In the genomic region with DNA sequence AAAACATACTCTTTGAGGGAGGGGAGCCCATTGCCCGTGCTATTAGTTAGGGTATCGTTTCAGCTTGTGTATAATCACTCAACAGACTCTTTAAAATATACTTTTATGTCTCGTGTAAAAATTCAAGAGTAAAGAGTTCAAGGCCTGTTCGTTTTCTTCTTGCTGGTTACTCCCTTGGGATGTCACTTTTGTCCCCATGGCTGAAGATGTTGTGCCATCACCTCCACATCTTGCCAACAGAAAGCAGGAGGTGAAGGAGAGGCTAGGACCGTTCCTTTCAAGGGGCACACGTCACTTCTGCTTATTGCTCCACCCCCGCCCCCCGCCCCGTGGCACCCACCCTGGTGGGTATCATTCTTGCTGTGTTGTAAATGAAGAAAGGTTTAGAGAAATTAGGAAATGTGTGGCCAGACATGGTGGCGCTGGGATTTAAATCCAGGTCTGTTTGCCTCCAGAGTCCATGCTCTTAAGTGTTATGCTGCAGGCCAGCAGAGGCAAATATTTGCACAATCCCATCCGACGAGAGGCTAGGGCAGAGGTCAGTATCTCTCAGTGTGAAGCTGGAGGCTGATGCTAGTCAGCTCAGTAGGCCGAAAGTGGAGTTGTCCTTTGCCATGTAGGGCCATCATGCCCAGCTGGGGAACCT, we compare ENCODE assay signal across 1 cellular context.
TF ChIP-seq lines count a peak whose summit lies in the region.

No MANE protein-coding gene starts in this region.

TF ChIP-seq in HepG2, 621 proteins besides CTCF, POLR2A, EP300 and RAD21 (continued from another document):
- TF ChIP-seq ZNF335 (CRISPR knock-in tag; IDR thresholded peaks at IDR 0.05) (no peak), RARA (CRISPR knock-in tag; IDR thresholded peaks at IDR 0.05) (peak; percentile 89), SIN3A (IDR thresholded peaks at IDR 0.05; ENCODE audit: borderline replicate concordance, low read depth, low read length) (no peak), CBX1 (IDR thresholded peaks at IDR 0.05; ENCODE audit: low read depth) (no peak), ZBTB1 (CRISPR knock-in tag; IDR thresholded peaks at IDR 0.05; ENCODE audit: borderline replicate concordance) (no peak), ZNF362 (CRISPR knock-in tag; IDR thresholded peaks at IDR 0.05; ENCODE audit: borderline replicate concordance) (0 out of 2 replicates have a peak, but pooled peaks have one; percentile 25), ZNF792 (CRISPR knock-in tag; IDR thresholded peaks at IDR 0.05) (peak; percentile 67; the same call in 1 of the 2 replicates), MTA1 (CRISPR knock-in tag; IDR thresholded peaks at IDR 0.05; ENCODE audit: borderline replicate concordance) (peak; percentile 52; the same call in 1 of the 2 replicates), ZSCAN29 (CRISPR knock-in tag; conservative IDR thresholded peaks at IDR 0.05) (no peak), ZNF34 (CRISPR knock-in tag; IDR thresholded peaks at IDR 0.05; ENCODE audit: borderline replicate concordance) (no peak), ZNF749 (CRISPR knock-in tag; IDR thresholded peaks at IDR 0.05; ENCODE audit: borderline replicate concordance) (no peak), ZNF503 (CRISPR knock-in tag; IDR thresholded peaks at IDR 0.05) (no peak), ZNF557 (CRISPR knock-in tag; IDR thresholded peaks at IDR 0.05) (0 out of 2 replicates have a peak, but pooled peaks have one; percentile 72), NAIF1 (CRISPR knock-in tag; IDR thresholded peaks at IDR 0.05; ENCODE audit: borderline replicate concordance) (no peak), KDM6A (CRISPR knock-in tag; IDR thresholded peaks at IDR 0.05; ENCODE audit: low read depth) (peak; percentile 82), ZNF839 (CRISPR knock-in tag; IDR thresholded peaks at IDR 0.05; ENCODE audit: borderline replicate concordance) (no peak), ZEB1 (IDR thresholded peaks at IDR 0.05; ENCODE audit: insufficient replicate concordance, low read depth) (peak; percentile 25), ZNF317 (CRISPR knock-in tag; IDR thresholded peaks at IDR 0.05) (peak; percentile 20; the same call in 1 of the 2 replicates), TOE1 (CRISPR knock-in tag; IDR thresholded peaks at IDR 0.05) (no peak), ZNF281 (CRISPR knock-in tag; IDR thresholded peaks at IDR 0.05; ENCODE audit: borderline replicate concordance) (no peak), ZFP91 (CRISPR knock-in tag; IDR thresholded peaks at IDR 0.05; ENCODE audit: borderline replicate concordance) (no peak)
- TF ChIP-seq, protein P1, sequence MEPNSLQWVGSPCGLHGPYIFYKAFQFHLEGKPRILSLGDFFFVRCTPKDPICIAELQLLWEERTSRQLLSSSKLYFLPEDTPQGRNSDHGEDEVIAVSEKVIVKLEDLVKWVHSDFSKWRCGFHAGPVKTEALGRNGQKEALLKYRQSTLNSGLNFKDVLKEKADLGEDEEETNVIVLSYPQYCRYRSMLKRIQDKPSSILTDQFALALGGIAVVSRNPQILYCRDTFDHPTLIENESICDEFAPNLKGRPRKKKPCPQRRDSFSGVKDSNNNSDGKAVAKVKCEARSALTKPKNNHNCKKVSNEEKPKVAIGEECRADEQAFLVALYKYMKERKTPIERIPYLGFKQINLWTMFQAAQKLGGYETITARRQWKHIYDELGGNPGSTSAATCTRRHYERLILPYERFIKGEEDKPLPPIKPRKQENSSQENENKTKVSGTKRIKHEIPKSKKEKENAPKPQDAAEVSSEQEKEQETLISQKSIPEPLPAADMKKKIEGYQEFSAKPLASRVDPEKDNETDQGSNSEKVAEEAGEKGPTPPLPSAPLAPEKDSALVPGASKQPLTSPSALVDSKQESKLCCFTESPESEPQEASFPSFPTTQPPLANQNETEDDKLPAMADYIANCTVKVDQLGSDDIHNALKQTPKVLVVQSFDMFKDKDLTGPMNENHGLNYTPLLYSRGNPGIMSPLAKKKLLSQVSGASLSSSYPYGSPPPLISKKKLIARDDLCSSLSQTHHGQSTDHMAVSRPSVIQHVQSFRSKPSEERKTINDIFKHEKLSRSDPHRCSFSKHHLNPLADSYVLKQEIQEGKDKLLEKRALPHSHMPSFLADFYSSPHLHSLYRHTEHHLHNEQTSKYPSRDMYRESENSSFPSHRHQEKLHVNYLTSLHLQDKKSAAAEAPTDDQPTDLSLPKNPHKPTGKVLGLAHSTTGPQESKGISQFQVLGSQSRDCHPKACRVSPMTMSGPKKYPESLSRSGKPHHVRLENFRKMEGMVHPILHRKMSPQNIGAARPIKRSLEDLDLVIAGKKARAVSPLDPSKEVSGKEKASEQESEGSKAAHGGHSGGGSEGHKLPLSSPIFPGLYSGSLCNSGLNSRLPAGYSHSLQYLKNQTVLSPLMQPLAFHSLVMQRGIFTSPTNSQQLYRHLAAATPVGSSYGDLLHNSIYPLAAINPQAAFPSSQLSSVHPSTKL (CRISPR knock-in tag; IDR thresholded peaks at IDR 0.05), result peak; percentile 89
- TF ChIP-seq, protein P2, sequence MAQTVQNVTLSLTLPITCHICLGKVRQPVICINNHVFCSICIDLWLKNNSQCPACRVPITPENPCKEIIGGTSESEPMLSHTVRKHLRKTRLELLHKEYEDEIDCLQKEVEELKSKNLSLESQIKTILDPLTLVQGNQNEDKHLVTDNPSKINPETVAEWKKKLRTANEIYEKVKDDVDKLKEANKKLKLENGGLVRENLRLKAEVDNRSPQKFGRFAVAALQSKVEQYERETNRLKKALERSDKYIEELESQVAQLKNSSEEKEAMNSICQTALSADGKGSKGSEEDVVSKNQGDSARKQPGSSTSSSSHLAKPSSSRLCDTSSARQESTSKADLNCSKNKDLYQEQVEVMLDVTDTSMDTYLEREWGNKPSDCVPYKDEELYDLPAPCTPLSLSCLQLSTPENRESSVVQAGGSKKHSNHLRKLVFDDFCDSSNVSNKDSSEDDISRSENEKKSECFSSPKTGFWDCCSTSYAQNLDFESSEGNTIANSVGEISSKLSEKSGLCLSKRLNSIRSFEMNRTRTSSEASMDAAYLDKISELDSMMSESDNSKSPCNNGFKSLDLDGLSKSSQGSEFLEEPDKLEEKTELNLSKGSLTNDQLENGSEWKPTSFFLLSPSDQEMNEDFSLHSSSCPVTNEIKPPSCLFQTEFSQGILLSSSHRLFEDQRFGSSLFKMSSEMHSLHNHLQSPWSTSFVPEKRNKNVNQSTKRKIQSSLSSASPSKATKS (CRISPR knock-in tag; IDR thresholded peaks at IDR 0.05), result no peak
- TF ChIP-seq, protein P3, sequence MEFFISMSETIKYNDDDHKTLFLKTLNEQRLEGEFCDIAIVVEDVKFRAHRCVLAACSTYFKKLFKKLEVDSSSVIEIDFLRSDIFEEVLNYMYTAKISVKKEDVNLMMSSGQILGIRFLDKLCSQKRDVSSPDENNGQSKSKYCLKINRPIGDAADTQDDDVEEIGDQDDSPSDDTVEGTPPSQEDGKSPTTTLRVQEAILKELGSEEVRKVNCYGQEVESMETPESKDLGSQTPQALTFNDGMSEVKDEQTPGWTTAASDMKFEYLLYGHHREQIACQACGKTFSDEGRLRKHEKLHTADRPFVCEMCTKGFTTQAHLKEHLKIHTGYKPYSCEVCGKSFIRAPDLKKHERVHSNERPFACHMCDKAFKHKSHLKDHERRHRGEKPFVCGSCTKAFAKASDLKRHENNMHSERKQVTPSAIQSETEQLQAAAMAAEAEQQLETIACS (CRISPR knock-in tag; IDR thresholded peaks at IDR 0.05), result no peak
